Comparison of ENCODE assay signal across 24 cellular contexts in the genomic region with DNA sequence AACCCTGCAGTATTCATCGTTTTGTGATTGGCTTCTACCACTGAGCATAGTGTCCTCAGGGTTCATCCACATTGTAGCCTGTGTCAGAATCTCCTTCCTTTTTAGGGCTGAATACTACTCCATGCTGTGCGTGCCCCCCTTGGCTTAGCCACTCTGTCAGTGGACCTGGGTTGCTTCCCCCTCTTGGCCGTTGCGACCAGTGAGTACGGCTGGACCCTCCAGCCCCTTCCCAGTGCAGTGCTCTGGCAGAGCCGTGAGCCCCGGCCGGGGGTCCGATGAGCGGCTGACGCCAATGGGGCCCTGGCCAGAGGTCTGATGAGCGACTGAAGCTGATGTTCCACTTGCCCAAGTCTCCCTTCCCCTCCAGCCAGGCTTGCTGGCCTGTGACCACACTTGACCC. TPM values are rescaled to one million over a fixed set of nuclear protein-coding genes. Genes with fewer than 3 reads are reported as not detected.
DNase-seq lines count a peak whose midpoint lies in the region; ATAC-seq and TF ChIP-seq lines count a peak whose summit lies in the region.
"Had no signal": no experiment of that assay in that cellular context is flagged by ENCODE, and none has a peak within 500 bp of the region (broad histone marks: within the 10 kb centered on the region; RNA-seq: fewer than 3 reads in every experiment).

No MANE protein-coding gene starts in this region.

- no peak overlapping the region for H3K27ac ChIP-seq in HEK293 (ENCODE audit: extremely low read depth, low read depth, low read length)
- H3K27ac ChIP-seq: 22Rv1, BLaER1, C4-2B had no signal

- H3K9me3 ChIP-seq in HEK293 (ENCODE audit: control insufficient read depth, insufficient read depth, low read depth, low read length): no peaks in the 10 kb centered on the region
- H3K9me3 ChIP-seq: BLaER1, Caco-2 had no signal

- TF ChIP-seq CTCF in HEK293 (tag by site-specific recombination; IDR thresholded peaks at IDR 0.05): no peak
- no peak for TF ChIP-seq CTCF in WTC11 (IDR thresholded peaks at IDR 0.05)

- peak; percentile 40 for DNase-seq in activated CD8-positive, alpha-beta memory T cell treated with anti-CD3 and anti-CD28 coated beads, Interleukin-2, amount 50 U/mL, for 48 hours
- DNase-seq in activated CD8-positive, alpha-beta memory T cell treated with anti-CD3 and anti-CD28 coated beads, Interleukin-2, amount 50 U/mL, for 4 hours: no peak
- DNase-seq in islet precursor cell (peak; percentile 49), mesenteric fat pad (ENCODE audit: low spot score) (peak; percentile 80), WTC11 (ENCODE audit: low spot score) (no peak), HCEC 1CT (no peak)
- DNase-seq: Caco-2; CD4-positive, CD25-positive, alpha-beta regulatory T cell; CD8-positive, alpha-beta T cell; DMS 273 treated with DMSO at 0.1 percent for 48 hours; DMS79; EL; GDM1; GOT3; H7; HFFc6 had no signal

- no peaks in the 10 kb centered on the region for H3K9me3 Mint-ChIP-seq in WTC11
- H3K9me3 Mint-ChIP-seq: CD4-positive, CD25-positive, alpha-beta regulatory T cell; CD8-positive, alpha-beta T cell had no signal

- peaks cover 7% of the 10 kb centered on the region for H3K4me1 Mint-ChIP-seq in WTC11

- no peak overlapping the region for H3K27ac Mint-ChIP-seq in WTC11
- H3K27ac Mint-ChIP-seq: B cell; CD4-positive, CD25-positive, alpha-beta regulatory T cell; CD8-positive, alpha-beta T cell; HFFc6 had no signal

- H3K4me3 ChIP-seq in HEK293 (ENCODE audit: low read depth, low read length): no peak overlapping the region
- H3K4me3 ChIP-seq: BLaER1, GM12878 had no signal

- POLR2A ChIA-PET in HEK293 (lab: Yijun Ruan, JAX): no interaction called here
- POLR2A ChIA-PET in WTC11 (lab: Charles Lee): no interaction called here

- no peaks in the 10 kb centered on the region; a peak in 1 of 3 replicates for H3K36me3 ChIP-seq in HEK293 (ENCODE audit: control insufficient read depth in 2 of 2, insufficient read depth in 1 of 2, low read length in 2 of 2)
- H3K36me3 ChIP-seq: BLaER1 had no signal

- H3K4me1 ChIP-seq in HEK293 (ENCODE audit: control insufficient read depth, insufficient read depth, low read length): no peaks in the 10 kb centered on the region
- H3K4me1 ChIP-seq: Caco-2 had no signal

- no peaks in the 10 kb centered on the region; the same call in 1 of the 2 replicates for H3K27me3 Mint-ChIP-seq in WTC11 (ENCODE audit: low read depth)
- H3K27me3 Mint-ChIP-seq: B cell; CD4-positive, CD25-positive, alpha-beta regulatory T cell had no signal

- no peaks in the 10 kb centered on the region for H3K36me3 Mint-ChIP-seq in WTC11

- ATAC-seq in WTC11 (no peak), GM21529 (IDR thresholded peaks at IDR 0.05; ENCODE audit: unreplicated experiment) (no peak)
- ATAC-seq: CD8-positive, alpha-beta T cell; GM12878; HCT116 had no signal

- CTCF ChIA-PET in HEK293 (lab: Yijun Ruan, JAX) (interaction anchor here (8.5 kb wide), 1 partner anchor 151 kb away, joined by 111 read pairs; no protein-coding TSS in a partner anchor), WTC11 (lab: Charles Lee) (interaction anchor here (1.1 to 9.7 kb wide), 2 partner anchors 21 to 151 kb away, joined by 3 to 94 read pairs; no protein-coding TSS in a partner anchor)

- no peak overlapping the region for H3K4me3 Mint-ChIP-seq in WTC11
- H3K4me3 Mint-ChIP-seq: B cell; CD4-positive, CD25-positive, alpha-beta regulatory T cell; CD8-positive, alpha-beta T cell; HFFc6 had no signal

TF ChIP-seq in HEK293, 187 proteins besides CTCF, POLR2A, EP300 and RAD21:
- no peak for TF ChIP-seq ZNF292 (tag by site-specific recombination; IDR thresholded peaks at IDR 0.05; ENCODE audit: borderline replicate concordance, low read depth)
- peak; percentile 59 for TF ChIP-seq ZNF146 (tag by site-specific recombination; IDR thresholded peaks at IDR 0.05)
- TF ChIP-seq IKZF3 (tag by site-specific recombination; IDR thresholded peaks at IDR 0.05): no peak
- TF ChIP-seq ZNF16 (tag by site-specific recombination; IDR thresholded peaks at IDR 0.05; ENCODE audit: low read depth): no peak
- no peak for TF ChIP-seq ZBTB17 (tag by site-specific recombination; IDR thresholded peaks at IDR 0.05)
- TF ChIP-seq, protein P1, sequence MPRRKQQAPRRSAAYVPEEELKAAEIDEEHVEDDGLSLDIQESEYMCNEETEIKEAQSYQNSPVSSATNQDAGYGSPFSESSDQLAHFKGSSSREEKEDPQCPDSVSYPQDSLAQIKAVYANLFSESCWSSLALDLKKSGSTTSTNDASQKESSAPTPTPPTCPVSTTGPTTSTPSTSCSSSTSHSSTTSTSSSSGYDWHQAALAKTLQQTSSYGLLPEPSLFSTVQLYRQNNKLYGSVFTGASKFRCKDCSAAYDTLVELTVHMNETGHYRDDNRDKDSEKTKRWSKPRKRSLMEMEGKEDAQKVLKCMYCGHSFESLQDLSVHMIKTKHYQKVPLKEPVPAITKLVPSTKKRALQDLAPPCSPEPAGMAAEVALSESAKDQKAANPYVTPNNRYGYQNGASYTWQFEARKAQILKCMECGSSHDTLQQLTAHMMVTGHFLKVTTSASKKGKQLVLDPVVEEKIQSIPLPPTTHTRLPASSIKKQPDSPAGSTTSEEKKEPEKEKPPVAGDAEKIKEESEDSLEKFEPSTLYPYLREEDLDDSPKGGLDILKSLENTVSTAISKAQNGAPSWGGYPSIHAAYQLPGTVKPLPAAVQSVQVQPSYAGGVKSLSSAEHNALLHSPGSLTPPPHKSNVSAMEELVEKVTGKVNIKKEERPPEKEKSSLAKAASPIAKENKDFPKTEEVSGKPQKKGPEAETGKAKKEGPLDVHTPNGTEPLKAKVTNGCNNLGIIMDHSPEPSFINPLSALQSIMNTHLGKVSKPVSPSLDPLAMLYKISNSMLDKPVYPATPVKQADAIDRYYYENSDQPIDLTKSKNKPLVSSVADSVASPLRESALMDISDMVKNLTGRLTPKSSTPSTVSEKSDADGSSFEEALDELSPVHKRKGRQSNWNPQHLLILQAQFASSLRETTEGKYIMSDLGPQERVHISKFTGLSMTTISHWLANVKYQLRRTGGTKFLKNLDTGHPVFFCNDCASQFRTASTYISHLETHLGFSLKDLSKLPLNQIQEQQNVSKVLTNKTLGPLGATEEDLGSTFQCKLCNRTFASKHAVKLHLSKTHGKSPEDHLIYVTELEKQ (tag by site-specific recombination; IDR thresholded peaks at IDR 0.05; ENCODE audit: borderline replicate concordance): no peak

TF ChIP-seq in WTC11, 78 proteins besides CTCF, POLR2A, EP300 and RAD21 (continues in another document):
- TF ChIP-seq MXD4 (CRISPR knock-in tag; IDR thresholded peaks at IDR 0.05; ENCODE audit: borderline replicate concordance): no peak
- TF ChIP-seq, protein P2, sequence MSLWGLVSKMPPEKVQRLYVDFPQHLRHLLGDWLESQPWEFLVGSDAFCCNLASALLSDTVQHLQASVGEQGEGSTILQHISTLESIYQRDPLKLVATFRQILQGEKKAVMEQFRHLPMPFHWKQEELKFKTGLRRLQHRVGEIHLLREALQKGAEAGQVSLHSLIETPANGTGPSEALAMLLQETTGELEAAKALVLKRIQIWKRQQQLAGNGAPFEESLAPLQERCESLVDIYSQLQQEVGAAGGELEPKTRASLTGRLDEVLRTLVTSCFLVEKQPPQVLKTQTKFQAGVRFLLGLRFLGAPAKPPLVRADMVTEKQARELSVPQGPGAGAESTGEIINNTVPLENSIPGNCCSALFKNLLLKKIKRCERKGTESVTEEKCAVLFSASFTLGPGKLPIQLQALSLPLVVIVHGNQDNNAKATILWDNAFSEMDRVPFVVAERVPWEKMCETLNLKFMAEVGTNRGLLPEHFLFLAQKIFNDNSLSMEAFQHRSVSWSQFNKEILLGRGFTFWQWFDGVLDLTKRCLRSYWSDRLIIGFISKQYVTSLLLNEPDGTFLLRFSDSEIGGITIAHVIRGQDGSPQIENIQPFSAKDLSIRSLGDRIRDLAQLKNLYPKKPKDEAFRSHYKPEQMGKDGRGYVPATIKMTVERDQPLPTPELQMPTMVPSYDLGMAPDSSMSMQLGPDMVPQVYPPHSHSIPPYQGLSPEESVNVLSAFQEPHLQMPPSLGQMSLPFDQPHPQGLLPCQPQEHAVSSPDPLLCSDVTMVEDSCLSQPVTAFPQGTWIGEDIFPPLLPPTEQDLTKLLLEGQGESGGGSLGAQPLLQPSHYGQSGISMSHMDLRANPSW (CRISPR knock-in tag; conservative IDR thresholded peaks at IDR 0.05; ENCODE audit: low read depth): no peak
- TF ChIP-seq, protein P3, sequence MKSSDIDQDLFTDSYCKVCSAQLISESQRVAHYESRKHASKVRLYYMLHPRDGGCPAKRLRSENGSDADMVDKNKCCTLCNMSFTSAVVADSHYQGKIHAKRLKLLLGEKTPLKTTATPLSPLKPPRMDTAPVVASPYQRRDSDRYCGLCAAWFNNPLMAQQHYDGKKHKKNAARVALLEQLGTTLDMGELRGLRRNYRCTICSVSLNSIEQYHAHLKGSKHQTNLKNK (CRISPR knock-in tag; IDR thresholded peaks at IDR 0.05): no peak
- no peak for TF ChIP-seq GRHL2 (CRISPR knock-in tag; IDR thresholded peaks at IDR 0.05; ENCODE audit: insufficient replicate concordance, severe bottlenecking)
- TF ChIP-seq, protein P4, sequence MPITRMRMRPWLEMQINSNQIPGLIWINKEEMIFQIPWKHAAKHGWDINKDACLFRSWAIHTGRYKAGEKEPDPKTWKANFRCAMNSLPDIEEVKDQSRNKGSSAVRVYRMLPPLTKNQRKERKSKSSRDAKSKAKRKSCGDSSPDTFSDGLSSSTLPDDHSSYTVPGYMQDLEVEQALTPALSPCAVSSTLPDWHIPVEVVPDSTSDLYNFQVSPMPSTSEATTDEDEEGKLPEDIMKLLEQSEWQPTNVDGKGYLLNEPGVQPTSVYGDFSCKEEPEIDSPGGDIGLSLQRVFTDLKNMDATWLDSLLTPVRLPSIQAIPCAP (CRISPR knock-in tag; IDR thresholded peaks at IDR 0.05): no peak
- TF ChIP-seq, protein P5, sequence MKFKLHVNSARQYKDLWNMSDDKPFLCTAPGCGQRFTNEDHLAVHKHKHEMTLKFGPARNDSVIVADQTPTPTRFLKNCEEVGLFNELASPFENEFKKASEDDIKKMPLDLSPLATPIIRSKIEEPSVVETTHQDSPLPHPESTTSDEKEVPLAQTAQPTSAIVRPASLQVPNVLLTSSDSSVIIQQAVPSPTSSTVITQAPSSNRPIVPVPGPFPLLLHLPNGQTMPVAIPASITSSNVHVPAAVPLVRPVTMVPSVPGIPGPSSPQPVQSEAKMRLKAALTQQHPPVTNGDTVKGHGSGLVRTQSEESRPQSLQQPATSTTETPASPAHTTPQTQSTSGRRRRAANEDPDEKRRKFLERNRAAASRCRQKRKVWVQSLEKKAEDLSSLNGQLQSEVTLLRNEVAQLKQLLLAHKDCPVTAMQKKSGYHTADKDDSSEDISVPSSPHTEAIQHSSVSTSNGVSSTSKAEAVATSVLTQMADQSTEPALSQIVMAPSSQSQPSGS (CRISPR knock-in tag; IDR thresholded peaks at IDR 0.05; ENCODE audit: borderline replicate concordance, low read depth): no peak
- no peak for TF ChIP-seq ZBTB21 (CRISPR knock-in tag; IDR thresholded peaks at IDR 0.05; ENCODE audit: borderline replicate concordance)

RNA-seq across cellular contexts. Expression of a gene that starts 6.9 kb away (rescaled TPM):
- total RNA-seq in mesenteric fat pad (14.2 TPM), WTC11 (2021) (21.4 to 23.4 TPM (median 21.9 TPM) in 3 replicates)

RNA-seq across cellular contexts. Expression of a gene that starts 13.2 kb away (rescaled TPM):
- total RNA-seq in mesenteric fat pad (34.5 TPM), WTC11 (2021) (52.0 to 56.9 TPM (median 54.4 TPM) in 3 replicates)

RNA-seq across cellular contexts. Expression of a gene that starts 29.2 kb away (rescaled TPM):
- total RNA-seq in mesenteric fat pad: 16.1 TPM
- 0.55 TPM in 1 of 3 replicates, not detected in the others for total RNA-seq in WTC11 (2021)
- total RNA-seq: B cell; CD4-positive, CD25-positive, alpha-beta regulatory T cell; H7; HFFc6 had no signal

RNA-seq across cellular contexts. Expression of a gene that starts 59.6 kb away (rescaled TPM):
- total RNA-seq in mesenteric fat pad: 33.4 TPM
- 18.5 to 23.2 TPM (median 21.0 TPM) in 3 replicates for total RNA-seq in WTC11 (2021)

Comparison
In these comparisons a context has a peak if more than half of its experiments do, and no peak if none do; other contexts are left out.
1. DNase-seq: peak in activated CD8-positive, alpha-beta memory T cell treated with anti-CD3 and anti-CD28 coated beads, Interleukin-2, amount 50 U/mL, for 48 hours (single experiment), islet precursor cell (single experiment) and mesenteric fat pad (single experiment); none in activated CD8-positive, alpha-beta memory T cell treated with anti-CD3 and anti-CD28 coated beads, Interleukin-2, amount 50 U/mL, for 4 hours (single experiment), WTC11 (single experiment) and HCEC 1CT (single experiment).
2. RNA of a gene that starts 29.2 kb away (total RNA-seq): 16.1 TPM in mesenteric fat pad (single experiment); 0.55 TPM in WTC11; every median in the first group is over 10 times any median in the second.